Comparison of ENCODE assay signal across 9 cellular contexts in the genomic region with DNA sequence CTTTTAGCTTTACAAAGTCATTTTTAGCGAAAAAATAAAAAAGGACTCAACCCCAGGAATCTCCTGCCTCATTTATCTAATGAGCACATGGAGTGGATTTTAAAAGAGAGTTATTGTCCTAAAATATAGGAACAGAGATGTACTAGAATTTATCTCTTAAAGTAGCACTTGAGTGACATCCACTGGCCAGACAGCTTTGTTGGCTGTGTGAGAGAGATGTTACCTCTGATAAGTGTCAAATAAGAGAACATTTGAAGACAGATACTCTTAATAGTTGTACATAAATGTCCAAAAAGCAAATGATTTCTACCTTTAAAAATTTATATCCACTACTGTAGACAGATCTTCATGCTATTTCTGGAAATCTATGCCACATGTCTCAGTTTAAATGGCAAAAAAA. TPM values are rescaled to one million over a fixed set of nuclear protein-coding genes. Genes with fewer than 3 reads are reported as not detected.
DNase-seq lines count a peak whose midpoint lies in the region; TF ChIP-seq lines count a peak whose summit lies in the region.
"Had no signal": no experiment of that assay in that cellular context is flagged by ENCODE, and none has a peak within 500 bp of the region (broad histone marks: within the 10 kb centered on the region; RNA-seq: fewer than 3 reads in every experiment).

No MANE protein-coding gene starts in this region.

- peaks cover 5% of the 10 kb centered on the region for H3K9me3 Mint-ChIP-seq in osteocyte (ENCODE audit: unreplicated experiment)

- dilution Hi-C loops in mammary epithelial cell (cut with HindIII; ENCODE audit: low sequenced_read_pairs) = no loop called here

- no peaks in the 10 kb centered on the region for H3K27me3 Mint-ChIP-seq in osteocyte (ENCODE audit: unreplicated experiment)

- peaks cover 4% of the 10 kb centered on the region for H3K36me3 Mint-ChIP-seq in osteocyte (ENCODE audit: unreplicated experiment)

- H3K27me3 ChIP-seq in mammary epithelial cell (ENCODE audit: insufficient read depth, low read length) = no peaks in the 10 kb centered on the region

- H3K4me1 Mint-ChIP-seq in osteocyte (ENCODE audit: unreplicated experiment) = peaks cover 11% of the 10 kb centered on the region

- H3K79me2 ChIP-seq in mammary epithelial cell (ENCODE audit: insufficient read depth, low read length) = no peaks in the 10 kb centered on the region

- TF ChIP-seq CTCF in GM12873 (IDR thresholded peaks at IDR 0.05; ENCODE audit: insufficient read depth, low read depth, low read length, missing control alignments) (peak; percentile 30), mammary epithelial cell (conservative IDR thresholded peaks at IDR 0.05 in 1 of 2, IDR thresholded peaks at IDR 0.05 in 1 of 2; ENCODE audit: extremely low read depth in 1 of 2, insufficient read depth in 1 of 2, low read depth in 1 of 2, low read length in 2 of 2) (peak; percentile 53 to 59), osteocyte (IDR thresholded peaks at IDR 0.05) (peak; percentile 62)

- DNase-seq in NCI-H1105 (lab: John Stamatoyannopoulos, UW) = peak; percentile 14
- peak; percentile 43 for DNase-seq in mammary epithelial cell
- DNase-seq in osteocyte (ENCODE audit: extremely low spot score, unreplicated experiment) = no peak
- no peak for DNase-seq in hypothalamus (lab: John Stamatoyannopoulos, UW)
- DNase-seq in iPS-NIHi7 (ENCODE audit: extremely low spot score) = no peak
- DNase-seq in retina = no peak
- no peak for DNase-seq in NCI-H146 (lab: John Stamatoyannopoulos, UW)
- DNase-seq: caudate nucleus had no signal

- no peak overlapping the region for H3K4me3 ChIP-seq in mammary epithelial cell (replicated peaks in 1 of 3; ENCODE audit: insufficient read depth in 1 of 3, low read depth in 2 of 3, low read length in 3 of 3)

- in situ Hi-C loops in mammary epithelial cell (cut with MboI; ENCODE audit: low sequenced_read_pairs in 2 of 2) = loop anchor here (10.0 to 25.0 kb wide), 2 partner anchors 235 to 252 kb away; no protein-coding TSS in a partner anchor

- CTCF ChIA-PET in mammary epithelial cell (lab: Charles Lee; ENCODE audit: low non-redundant PET) = interaction anchor here (0.6 to 1.8 kb wide), 6 partner anchors 59 to 255 kb away, joined by 3 to 18 read pairs (median 6); no protein-coding TSS in a partner anchor

- H3K9ac ChIP-seq in mammary epithelial cell (ENCODE audit: insufficient read depth, low read length) = no peak overlapping the region

- H2AFZ ChIP-seq in mammary epithelial cell (ENCODE audit: low read depth, low read length) = no peak overlapping the region

- intact Hi-C loops in mammary epithelial cell (cut with micrococcal nuclease) = no loop called here

- H3K4me2 ChIP-seq in mammary epithelial cell (ENCODE audit: insufficient read depth, low read depth, low read length) = no peak overlapping the region

- BruUV-seq in mammary epithelial cell (replicated peaks; lab: Mats Ljungman, UMichigan) = no TSS peak

- 63% methylated on average over 1 of the region's 1 CpG for WGBS in mammary epithelial cell (ENCODE audit: low coverage, missing lambda C conversion rate)

- no peak overlapping the region for H3K4me3 Mint-ChIP-seq in osteocyte (ENCODE audit: unreplicated experiment)

- H3K27ac ChIP-seq in mammary epithelial cell (ENCODE audit: insufficient read depth, low read depth, low read length) = no peak overlapping the region

- H3K27ac Mint-ChIP-seq in osteocyte (ENCODE audit: unreplicated experiment) = no peak overlapping the region

- H3K36me3 ChIP-seq in mammary epithelial cell (ENCODE audit: insufficient read depth, low read length) = no peaks in the 10 kb centered on the region

- peaks cover 10% of the 10 kb centered on the region for H3K4me1 ChIP-seq in mammary epithelial cell (ENCODE audit: insufficient read depth, low read length)

- no peaks in the 10 kb centered on the region for H3K9me3 ChIP-seq in mammary epithelial cell (replicated peaks; ENCODE audit: insufficient read depth, low read length)

- H4K20me1 ChIP-seq in mammary epithelial cell (ENCODE audit: insufficient read depth, low read length) = no peaks in the 10 kb centered on the region

RNA-seq across cellular contexts. Expression of a gene that starts 12.3 kb away (rescaled TPM):
- total RNA-seq in mammary epithelial cell (10 to 100 TPM; 35.3 to 92.5 TPM), osteocyte (55.0 and 55.6 TPM in 2 replicates)
- 27.7 TPM for polyA plus RNA-seq in mammary epithelial cell
- polyA minus RNA-seq in mammary epithelial cell = 23.1 TPM

RNA-seq across cellular contexts. Expression of a gene that starts 57.3 kb away (rescaled TPM):
- total RNA-seq in mammary epithelial cell = 10 to 100 TPM in 1 of 2 donors, under 1 TPM in 1; 0.52 to 24.3 TPM
- polyA plus RNA-seq in mammary epithelial cell = 0.67 TPM
- polyA minus RNA-seq in mammary epithelial cell = not detected
- 2.4 and 2.8 TPM in 2 replicates for total RNA-seq in osteocyte

Comparison
In these comparisons a context has a peak if more than half of its experiments do, and no peak if none do; other contexts are left out.
1. DNase-seq: peak in NCI-H1105 (single experiment) and mammary epithelial cell (single experiment); none in osteocyte (single experiment), hypothalamus (0 of 51), iPS-NIHi7 (single experiment), retina (single experiment) and NCI-H146 (single experiment).
2. Peak in every context shown above with its lines, with median percentiles within 50 percentile points of each other: CTCF ChIP-seq.